In genomic region chr1:153677718-153678518, GRCh38 we compare ENCODE assay signal across 8 cellular contexts. TPM values are rescaled to one million over a fixed set of nuclear protein-coding genes. Genes with fewer than 3 reads are reported as not detected.
DNase-seq lines count a peak whose midpoint lies in the region; ATAC-seq and TF ChIP-seq lines count a peak whose summit lies in the region.

No MANE protein-coding gene starts in this region.

- H3K4me3 ChIP-seq in ascending aorta, result peak overlapping the region; percentile 81 to 92
- peak overlapping the region; percentile 66 for H3K4me3 ChIP-seq in rectal smooth muscle tissue (ENCODE audit: low read length)

- H3K9me3 ChIP-seq in ascending aorta, result no peaks in the 10 kb centered on the region

- TF ChIP-seq CTCF in ascending aorta (IDR thresholded peaks at IDR 0.05), result peak; percentile 90 to 94 (median 91)

- H3K27ac ChIP-seq in ascending aorta (peak overlapping the region; percentile 88 to 96), rectal smooth muscle tissue (ENCODE audit: low read depth, low read length) (no peak overlapping the region)

- H3K4me1 ChIP-seq in ascending aorta (peaks cover 0 to 7% of the 10 kb centered on the region in 2 donors), rectal smooth muscle tissue (ENCODE audit: control insufficient read depth, insufficient read depth, low read length) (peaks cover 7% of the 10 kb centered on the region)

- DNase-seq in COR-L47 (lab: John Stamatoyannopoulos, UW), result peak; percentile 21
- DNase-seq in HT1080 (ENCODE audit: low read depth), result peak; percentile 29
- DNase-seq in SHP77 (lab: John Stamatoyannopoulos, UW), result peak; percentile 59 to 69
- peak in 1 of 2 donors; percentile 83 for DNase-seq in ascending aorta (ENCODE audit: low spot score in 2 of 2)
- peak; percentile 72 for DNase-seq in hepatic stellate cell (ENCODE audit: low spot score)

- intact Hi-C loops in ascending aorta (cut with DNase I), result loop anchor here (1.0 to 5.0 kb wide), 3 partner anchors 71 to 309 kb away; partner anchors contain the start of gene RAB13

- peak overlapping the region; percentile 21 for H3K9ac ChIP-seq in rectal smooth muscle tissue (ENCODE audit: low read length)

- no peak for ATAC-seq in GM21526 (IDR thresholded peaks at IDR 0.05; ENCODE audit: low FRiP score, unreplicated experiment)
- ATAC-seq in HG03025 (IDR thresholded peaks at IDR 0.05; ENCODE audit: low FRiP score, unreplicated experiment), result no peak

- no peaks in the 10 kb centered on the region for H3K27me3 ChIP-seq in ascending aorta
- peaks cover 11% of the 10 kb centered on the region for H3K27me3 ChIP-seq in rectal smooth muscle tissue (ENCODE audit: control insufficient read depth, insufficient read depth, low read length)

- H3K36me3 ChIP-seq in ascending aorta (peaks cover 15 to 16% of the 10 kb centered on the region in 2 donors), rectal smooth muscle tissue (ENCODE audit: control insufficient read depth, insufficient read depth, low read length) (no peaks in the 10 kb centered on the region)

RNA-seq across cellular contexts. Expression of gene NPR1, which starts 0.6 kb away (rescaled TPM):
- total RNA-seq in HT1080 (2014; rRNA removed; shearing (Covaris generic)), result 0.02 and 0.03 TPM in 2 replicates
- polyA plus RNA-seq in HT1080 (2015; cell fraction: cytosol; rRNA removed), result 0.01 TPM in 1 of 2 replicates, not detected in the other
- polyA plus RNA-seq in HT1080 (2015; cell fraction: nucleus; rRNA removed), result not detected in 2 replicates
- 187 TPM for total RNA-seq in ascending aorta

RNA-seq across cellular contexts. Expression of gene ILF2, which starts 7.1 kb away (rescaled TPM):
- total RNA-seq in HT1080 (2014; rRNA removed; shearing (Covaris generic)), result 359 and 368 TPM in 2 replicates
- 273 and 276 TPM in 2 replicates for polyA plus RNA-seq in HT1080 (2015; cell fraction: cytosol; rRNA removed)
- 293 and 297 TPM in 2 replicates for polyA plus RNA-seq in HT1080 (2015; cell fraction: nucleus; rRNA removed)
- 37.5 TPM for total RNA-seq in ascending aorta

RNA-seq across cellular contexts. Expression of gene SNAPIN, which starts 19.4 kb away (rescaled TPM):
- 64.0 and 74.4 TPM in 2 replicates for total RNA-seq in HT1080 (2014; rRNA removed; shearing (Covaris generic))
- 57.0 and 58.0 TPM in 2 replicates for polyA plus RNA-seq in HT1080 (2015; cell fraction: cytosol; rRNA removed)
- polyA plus RNA-seq in HT1080 (2015; cell fraction: nucleus; rRNA removed), result 23.0 and 32.2 TPM in 2 replicates
- total RNA-seq in ascending aorta, result 61.0 TPM

RNA-seq across cellular contexts. Expression of gene CHTOP, which starts 44.1 kb away (rescaled TPM):
- 46.3 and 55.8 TPM in 2 replicates for total RNA-seq in HT1080 (2014; rRNA removed; shearing (Covaris generic))
- polyA plus RNA-seq in HT1080 (2015; cell fraction: cytosol; rRNA removed), result 68.5 and 74.3 TPM in 2 replicates
- 138 and 140 TPM in 2 replicates for polyA plus RNA-seq in HT1080 (2015; cell fraction: nucleus; rRNA removed)
- total RNA-seq in ascending aorta, result 58.9 TPM

RNA-seq across cellular contexts. Expression of gene S100A1, which starts 49.7 kb away (rescaled TPM):
- 0.17 TPM in 1 of 2 replicates, not detected in the other for total RNA-seq in HT1080 (2014; rRNA removed; shearing (Covaris generic))
- polyA plus RNA-seq in HT1080 (2015; cell fraction: cytosol; rRNA removed), result 0.23 TPM in 1 of 2 replicates, not detected in the other
- 0.12 TPM in 1 of 2 replicates, not detected in the other for polyA plus RNA-seq in HT1080 (2015; cell fraction: nucleus; rRNA removed)
- total RNA-seq in ascending aorta, result not detected

Comparison
In these comparisons a context has a peak if more than half of its experiments do, and no peak if none do; other contexts are left out.
1. RNA of gene NPR1, which starts 0.6 kb away (total RNA-seq): 187 TPM in ascending aorta (single experiment); 0.02 to 0.03 TPM in HT1080; every median in the first group is over 100 times any median in the second.